ENCODE assay signal across 7 cellular contexts in genomic region chr2:110058034-110058433, GRCh38. TPM values are rescaled to one million over a fixed set of nuclear protein-coding genes. Genes with fewer than 3 reads are reported as not detected.
"Had no signal": no experiment of that assay in that cellular context is flagged by ENCODE, and none has a peak within 500 bp of the region (broad histone marks: within the 10 kb centered on the region; RNA-seq: fewer than 3 reads in every experiment).

No MANE protein-coding gene starts in this region.

RNA-seq across cellular contexts. Expression of gene MALL, which starts 57.6 kb away (rescaled TPM):
- total RNA-seq: activated B cell treated with CpG ODN at 0.5 μM for 24 hours; activated CD4-positive, alpha-beta memory T cell treated with anti-CD3 and anti-CD28 coated beads, Interleukin-2, amount 10 ng/mL, durations not matched to agents 7 days and 5 days; activated CD8-positive, alpha-beta memory T cell treated with anti-CD3 and anti-CD28 coated beads, Interleukin-2, amount 10 ng/mL, durations not matched to agents 7 days and 5 days; activated CD8-positive, alpha-beta T cell treated with anti-CD3 and anti-CD28 coated beads for 36 hours; activated CD8-positive, alpha-beta T cell treated with anti-CD3 and anti-CD28 coated beads, Interleukin-2, amount 10 ng/mL, durations not matched to agents 7 days and 5 days; T-helper 1 cell treated with Interleukin-12 subunit alpha and Interleukin-12 subunit beta and Interleukin-4 antibody, amounts not matched to agents 30 ng/mL and 1 ng/mL, for 36 hours; T-helper 2 cell treated with Interferon-gamma antibody and Interleukin-4, amounts not matched to agents 100 ng/mL and 5 ng/mL, for 36 hours had no signal
